Comparison of ENCODE assay signal across 9 cellular contexts in genomic region chr6:27020553-27020880, GRCh38.
DNase-seq lines count a peak whose midpoint lies in the region; TF ChIP-seq lines count a peak whose summit lies in the region.
"Had no signal": no experiment of that assay in that cellular context is flagged by ENCODE, and none has a peak within 500 bp of the region (broad histone marks: within the 10 kb centered on the region; RNA-seq: fewer than 3 reads in every experiment).

No MANE protein-coding gene starts in this region.

- H3K27me3 ChIP-seq in Peyer's patch (no peaks in the 10 kb centered on the region), neuronal stem cell (ENCODE audit: control insufficient read depth in 3 of 3, insufficient read depth in 3 of 3, low read depth in 1 of 3, low read length in 3 of 3) (no peaks in the 10 kb centered on the region)

- no peak overlapping the region for H3K27ac Mint-ChIP-seq in CD14-positive monocyte

- H3K9me3 ChIP-seq in Peyer's patch (no peaks in the 10 kb centered on the region), neuronal stem cell (replicated peaks in 1 of 2; ENCODE audit: control insufficient read depth in 2 of 2, insufficient read depth in 1 of 2, low read depth in 1 of 2, low read length in 2 of 2) (peaks cover 0 to 17% of the 10 kb centered on the region in 2 donors)

- peak overlapping the region; percentile 90 for H2AFZ ChIP-seq in neuronal stem cell (ENCODE audit: low read length)

- no peak overlapping the region for H2BK120ac ChIP-seq in neuronal stem cell (ENCODE audit: low read depth, low read length)

- H2BK12ac ChIP-seq in neuronal stem cell (ENCODE audit: low read length) = no peak overlapping the region

- no peaks in the 10 kb centered on the region for H3K79me1 ChIP-seq in neuronal stem cell (ENCODE audit: low read depth, low read length)

- peaks cover 0 to 13% (median 9%) of the 10 kb centered on the region in 3 donors for H3K27me3 Mint-ChIP-seq in CD14-positive monocyte (ENCODE audit: low read depth in 3 of 3)

- H4K91ac ChIP-seq in neuronal stem cell (ENCODE audit: low read depth, low read length, poor library complexity) = no peak overlapping the region

- no peak for TF ChIP-seq POLR2A in Peyer's patch (IDR thresholded peaks at IDR 0.05)

- peaks cover 8 to 32% (median 21%) of the 10 kb centered on the region in 7 donors for H3K9me3 Mint-ChIP-seq in CD14-positive monocyte

- intact Hi-C loops in CD14-positive monocyte (cut with micrococcal nuclease) = no loop called here

- no peaks in the 10 kb centered on the region for H3K36me3 ChIP-seq in Peyer's patch
- no peaks in the 10 kb centered on the region for H3K36me3 ChIP-seq in neuronal stem cell (replicated peaks in 1 of 2; ENCODE audit: control insufficient read depth in 2 of 2, insufficient read depth in 2 of 2, low read length in 2 of 2)

- WGBS in neuronal stem cell (ENCODE audit: extremely low coverage in 2 of 2, insufficient read length in 2 of 2, insufficient replicate concordance in 1 of 2), 2 donors = no CpG with 5 or more reads among the region's 9 CpGs

- DNase-seq in CD14-positive monocyte (ENCODE audit: low spot score) (no peak), Peyer's patch (no peak), epithelial cell of esophagus (ENCODE audit: low read depth) (no peak), neuronal stem cell (ENCODE audit: low spot score) (no peak), SIG-M5 treated with dmso at 0.1 percent for 504 hours (lab: John Stamatoyannopoulos, UW; ENCODE audit: unreplicated experiment) (no peak), NCI-H2196 treated with DMSO at 0.1 percent for 48 hours (lab: John Stamatoyannopoulos, UW; ENCODE audit: unreplicated experiment) (no peak), DMS153 treated with DMSO at 0.1 percent for 48 hours (lab: John Stamatoyannopoulos, UW; ENCODE audit: unreplicated experiment) (no peak), inferior parietal cortex (ENCODE audit: extremely low spot score) (no peak)

- TF ChIP-seq CTCF in CD14-positive monocyte (IDR thresholded peaks at IDR 0.05) (no peak), Peyer's patch (IDR thresholded peaks at IDR 0.05) (no peak), epithelial cell of esophagus (IDR thresholded peaks at IDR 0.05; ENCODE audit: insufficient read depth, low read depth, low read length, missing control alignments) (no peak)

- no peaks in the 10 kb centered on the region for H3K36me3 Mint-ChIP-seq in CD14-positive monocyte

- no peak overlapping the region for H2BK5ac ChIP-seq in neuronal stem cell (ENCODE audit: low read length)

- H3K9ac ChIP-seq in neuronal stem cell (ENCODE audit: low read depth, low read length, poor library complexity) = no peak overlapping the region

- peak overlapping the region in 3 of 4 donors; percentile 72 to 94 (median 89) for H3K27ac ChIP-seq in Peyer's patch
- no peak overlapping the region for H3K27ac ChIP-seq in neuronal stem cell (replicated peaks; ENCODE audit: low read length)
- H3K27ac ChIP-seq: SK-N-MC had no signal

- H3K4me3 Mint-ChIP-seq in CD14-positive monocyte = peak overlapping the region; percentile 79 to 93

- H3K4me1 Mint-ChIP-seq in CD14-positive monocyte = peaks cover 11% of the 10 kb centered on the region

- H3K23ac ChIP-seq in neuronal stem cell (ENCODE audit: low read depth, low read length, poor library complexity) = no peak overlapping the region

- peak overlapping the region; percentile 70 for H3K4me2 ChIP-seq in neuronal stem cell (ENCODE audit: insufficient read depth, low read length, poor library complexity, severe bottlenecking)

- H2AK5ac ChIP-seq in neuronal stem cell (ENCODE audit: low read depth, low read length) = no peak overlapping the region

- no peak overlapping the region for H3K18ac ChIP-seq in neuronal stem cell (ENCODE audit: low read length)

- no peak overlapping the region for H3K4ac ChIP-seq in neuronal stem cell (ENCODE audit: low read length)

- no peak overlapping the region for H2BK15ac ChIP-seq in neuronal stem cell (ENCODE audit: low read length)

- no peak overlapping the region for H4K8ac ChIP-seq in neuronal stem cell (ENCODE audit: low read depth, low read length)

- H3K4me1 ChIP-seq in Peyer's patch (peaks cover 0 to 5% (median 0%) of the 10 kb centered on the region in 4 donors), neuronal stem cell (ENCODE audit: control insufficient read depth in 2 of 2, insufficient read depth in 1 of 2, low read depth in 1 of 2, low read length in 2 of 2) (no peaks in the 10 kb centered on the region)

- H3K4me3 ChIP-seq in Peyer's patch (peak overlapping the region; percentile 42 to 75 (median 58)), epithelial cell of esophagus (ENCODE audit: low read length) (peak overlapping the region; percentile 72), neuronal stem cell (ENCODE audit: low read length in 2 of 2) (peak overlapping the region; percentile 74 to 91)
- H3K4me3 ChIP-seq: SK-N-MC had no signal

- no peak overlapping the region for H3K14ac ChIP-seq in neuronal stem cell (ENCODE audit: low read length)
